ENCODE assay signal across 9 cellular contexts in the genomic region with DNA sequence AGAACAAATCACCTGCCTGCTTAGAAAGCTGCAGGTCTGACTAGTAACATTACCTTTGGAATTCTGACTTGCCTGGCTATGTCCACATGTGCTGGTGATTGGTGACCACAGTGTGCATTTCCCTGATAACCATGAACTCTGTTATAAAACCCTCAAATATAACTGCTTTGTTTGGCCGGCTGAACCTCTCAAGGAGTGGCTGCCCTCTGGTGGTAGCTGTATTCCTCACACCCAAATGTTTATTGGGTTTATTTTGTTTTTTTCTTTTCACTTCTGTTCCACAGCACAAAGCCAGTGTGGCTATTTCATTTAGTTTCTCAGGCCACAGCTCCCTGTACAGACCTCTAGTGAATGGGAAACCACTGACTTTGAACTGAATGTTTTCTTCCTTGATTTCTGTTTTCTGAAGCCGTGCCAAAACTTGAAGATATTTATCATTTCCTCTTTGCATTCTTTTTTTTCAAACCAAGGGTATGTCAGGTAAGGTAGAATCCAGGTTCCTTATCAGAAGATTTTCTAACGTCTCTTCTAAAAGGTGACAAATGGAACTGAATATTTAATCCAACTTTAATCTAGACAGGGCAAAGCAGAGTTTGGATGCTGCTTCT.
DNase-seq lines count a peak whose midpoint lies in the region; FAIRE-seq and TF ChIP-seq lines count a peak whose summit lies in the region.
"Had no signal": no experiment of that assay in that cellular context is flagged by ENCODE, and none has a peak within 500 bp of the region (broad histone marks: within the 10 kb centered on the region; RNA-seq: fewer than 3 reads in every experiment).

No MANE protein-coding gene starts in this region.

- H4K20me1 ChIP-seq in GM23248 (ENCODE audit: insufficient read depth) (no peaks in the 10 kb centered on the region), OCI-LY3 (ENCODE audit: insufficient read depth, low read length) (no peaks in the 10 kb centered on the region)

- H2AFZ ChIP-seq in GM23248 (no peak overlapping the region), OCI-LY3 (ENCODE audit: low read depth, low read length) (peak overlapping the region; percentile 86)

- H3K9ac ChIP-seq in GM23248 (no peak overlapping the region), OCI-LY3 (ENCODE audit: low read length) (peak overlapping the region; percentile 36), kidney (ENCODE audit: low read length in 2 of 2) (no peak overlapping the region)

- H3K36me3 ChIP-seq in GM23248 (ENCODE audit: low read depth) (no peaks in the 10 kb centered on the region), OCI-LY3 (replicated peaks; ENCODE audit: low read depth, low read length) (no peaks in the 10 kb centered on the region), brain microvascular endothelial cell (replicated peaks) (no peaks in the 10 kb centered on the region), kidney (ENCODE audit: control insufficient read depth in 1 of 2, insufficient read depth in 2 of 2, low read length in 2 of 2) (no peaks in the 10 kb centered on the region)

- H3F3A ChIP-seq in GM23248 (ENCODE audit: insufficient read depth): no peaks in the 10 kb centered on the region

- no peak overlapping the region for H3K4me3 ChIP-seq in GM23248
- peak overlapping the region; percentile 66 for H3K4me3 ChIP-seq in OCI-LY3 (ENCODE audit: low read length)
- no peak overlapping the region for H3K4me3 ChIP-seq in brain microvascular endothelial cell (ENCODE audit: low read depth, low read length)
- H3K4me3 ChIP-seq in kidney (ENCODE audit: low read length in 2 of 2): no peak overlapping the region

- TF ChIP-seq CTCF in OCI-LY3 (IDR thresholded peaks at IDR 0.05; ENCODE audit: low read depth, low read length) (peak; percentile 96), brain microvascular endothelial cell (IDR thresholded peaks at IDR 0.05; ENCODE audit: low read depth, low read length, missing control alignments) (peak; percentile 86), kidney (IDR thresholded peaks at IDR 0.05; ENCODE audit: borderline replicate concordance, extremely low read depth, insufficient read depth) (peak; percentile 76)

- H3K4me1 ChIP-seq in GM23248 (ENCODE audit: insufficient read depth) (no peaks in the 10 kb centered on the region), OCI-LY3 (ENCODE audit: low read length) (peaks cover 21% of the 10 kb centered on the region), kidney (ENCODE audit: control insufficient read depth in 1 of 2, insufficient read depth in 1 of 2, low read depth in 1 of 2, low read length in 2 of 2) (no peaks in the 10 kb centered on the region)

- WGBS in GM23248 (ENCODE audit: low coverage in 1 of 2, low lambda C conversion rate in 2 of 2, missing lambda C conversion rate in 2 of 2), 2 experiments: 15 to 20% methylated on average over 3 of the region's 3 CpGs

- H3K27me3 ChIP-seq in GM23248 (replicated peaks; ENCODE audit: insufficient read depth) (no peaks in the 10 kb centered on the region; the same call in 1 of the 2 replicates), OCI-LY3 (ENCODE audit: low read depth, low read length) (no peaks in the 10 kb centered on the region), brain microvascular endothelial cell (replicated peaks) (no peaks in the 10 kb centered on the region)

- H3K9me2 ChIP-seq in GM23248 (ENCODE audit: insufficient read depth): no peaks in the 10 kb centered on the region

- H3K79me2 ChIP-seq in GM23248 (ENCODE audit: insufficient read depth) (no peaks in the 10 kb centered on the region), OCI-LY3 (ENCODE audit: low read length) (no peaks in the 10 kb centered on the region)

- in situ Hi-C loops in GM23248 (cut with MboI) (loop anchor here (10.0 kb wide), 1 partner anchor 1313 kb away; a partner anchor contains a TSS), brain microvascular endothelial cell (cut with HindIII; ENCODE audit: low pct_ligation_motif_present, low sequenced_read_pairs) (no loop called here)

- intact Hi-C loops in kidney (cut with DNase I): no loop called here

- no peaks in the 10 kb centered on the region for H3K9me3 ChIP-seq in GM23248 (ENCODE audit: low read depth)
- H3K9me3 ChIP-seq in OCI-LY3 (ENCODE audit: insufficient read depth, low read length): no peaks in the 10 kb centered on the region
- H3K9me3 ChIP-seq in kidney (ENCODE audit: control insufficient read depth in 1 of 2, low read length in 2 of 2): no peaks in the 10 kb centered on the region

- no peak overlapping the region for H3K27ac ChIP-seq in GM23248
- H3K27ac ChIP-seq in OCI-LY3 (ENCODE audit: low read length): no peak overlapping the region
- no peak overlapping the region for H3K27ac ChIP-seq in brain microvascular endothelial cell
- H3K27ac ChIP-seq in kidney (ENCODE audit: low read depth in 2 of 2, low read length in 2 of 2): no peak overlapping the region

- H3K4me2 ChIP-seq in GM23248 (ENCODE audit: unreplicated experiment) (no peak overlapping the region), OCI-LY3 (ENCODE audit: low read length) (peak overlapping the region; percentile 70)

- DNase-seq in DMS 273 (lab: John Stamatoyannopoulos, UW; ENCODE audit: unreplicated experiment): peak; percentile 72
- no peak for DNase-seq in DMS 273 treated with DMSO at 0.1 percent for 48 hours (lab: John Stamatoyannopoulos, UW)
- DNase-seq in GM23248: peak; percentile 81
- peak; percentile 13 for DNase-seq in KG1 (lab: John Stamatoyannopoulos, UW)
- peak; percentile 63 for DNase-seq in brain microvascular endothelial cell
- DNase-seq in kidney: no peak
- DNase-seq in stimulated activated CD8-positive, alpha-beta memory T cell treated with anti-CD3 and anti-CD28 coated beads, Interleukin-4, amount 100 ng/mL, for 24 hours (ENCODE audit: low read depth): peak; percentile 0

- peak; percentile 55 for FAIRE-seq in kidney (lab: Jason Lieb, UNC)
- FAIRE-seq: A204.1 had no signal

Comparison
In these comparisons a context has a peak if more than half of its experiments do, and no peak if none do; other contexts are left out.
1. DNase-seq: peak in DMS 273 (single experiment), GM23248 (single experiment), KG1 (single experiment), brain microvascular endothelial cell (single experiment) and stimulated activated CD8-positive, alpha-beta memory T cell treated with anti-CD3 and anti-CD28 coated beads, Interleukin-4, amount 100 ng/mL, for 24 hours (single experiment); none in DMS 273 treated with DMSO at 0.1 percent for 48 hours (single experiment) and kidney (single experiment).
2. Peak in every context shown above with its lines, with median percentiles within 50 percentile points of each other: CTCF ChIP-seq.